In genomic region chr12:27969011-27969900, GRCh38 we compare ENCODE assay signal across 1 cellular context.
TF ChIP-seq lines count a peak whose summit lies in the region.

No MANE protein-coding gene starts in this region.

TF ChIP-seq in IMR-90, 13 proteins besides CTCF, POLR2A, EP300 and RAD21 (continued from another document):
- TF ChIP-seq RFX5 (IDR thresholded peaks at IDR 0.05; ENCODE audit: low read depth, low read length) (no peak), RCOR1 (IDR thresholded peaks at IDR 0.05; ENCODE audit: insufficient replicate concordance, low read length) (no peak), MAZ (IDR thresholded peaks at IDR 0.05; ENCODE audit: borderline replicate concordance, low read depth, low read length) (no peak), MXI1 (IDR thresholded peaks at IDR 0.05; ENCODE audit: borderline replicate concordance, low read depth, low read length) (no peak), BHLHE40 (IDR thresholded peaks at IDR 0.05; ENCODE audit: low read depth, low read length) (no peak), SMC3 (IDR thresholded peaks at IDR 0.05; ENCODE audit: low read depth, low read length) (no peak)
